ENCODE assay signal across 18 cellular contexts in the genomic region with DNA sequence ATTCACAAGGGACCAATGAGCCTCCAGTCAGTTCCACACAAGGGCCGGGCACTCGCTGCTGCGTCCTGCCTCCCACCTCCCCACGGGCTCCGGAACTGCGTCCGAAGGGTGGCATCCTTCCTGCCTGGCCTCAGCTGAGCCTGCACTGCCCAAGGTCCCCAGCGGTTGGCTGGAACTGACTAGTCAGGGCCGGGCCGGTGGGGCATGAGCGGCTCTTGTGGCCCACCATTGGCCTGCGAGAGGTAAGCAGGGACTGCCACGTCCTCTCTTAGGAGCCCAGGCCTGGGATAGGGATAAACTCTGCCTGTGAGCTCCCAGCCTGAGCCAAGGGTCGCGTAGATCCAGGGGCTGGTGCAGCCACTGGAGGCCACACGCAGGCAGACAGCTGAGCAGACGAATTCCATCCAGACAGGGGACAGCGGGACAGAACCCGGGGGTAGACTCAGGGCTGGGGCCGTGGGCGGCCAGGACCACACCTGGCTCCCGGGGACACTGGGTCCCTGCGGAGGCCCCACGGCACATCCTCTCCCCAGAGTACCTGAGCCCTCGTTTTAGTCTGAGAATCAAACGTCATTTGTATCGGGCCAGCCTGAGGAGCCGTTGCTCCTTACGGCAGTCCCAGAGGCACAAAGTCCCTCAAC.
"Had no signal": no experiment of that assay in that cellular context is flagged by ENCODE, and none has a peak within 500 bp of the region (broad histone marks: within the 10 kb centered on the region; RNA-seq: fewer than 3 reads in every experiment).

No MANE protein-coding gene starts in this region.

- H3K27ac ChIP-seq: foreskin keratinocyte, parathyroid adenoma, prostate gland, right lobe of liver, suprapubic skin, thyroid gland had no signal

- H3K4me1 ChIP-seq: foreskin keratinocyte, parathyroid adenoma had no signal

- H3K36me3 Mint-ChIP-seq: immature natural killer cell; stimulated activated naive B cell treated with anti-CD40 and anti-IgM and Interleukin-4, amounts not matched to agents 10 μg/mL and 1 μg/mL and 100 μg/mL, for 72 hours; type B pancreatic cell had no signal

- H3K9me3 Mint-ChIP-seq: effector memory CD8-positive, alpha-beta T cell; immature natural killer cell; stimulated activated naive B cell treated with anti-CD40 and anti-IgM and Interleukin-4, amounts not matched to agents 10 μg/mL and 1 μg/mL and 100 μg/mL, for 72 hours had no signal

- H3K9me3 ChIP-seq: prostate gland, right lobe of liver, thyroid gland had no signal

- H3K4me3 ChIP-seq: lung, prostate gland, right lobe of liver, suprapubic skin, thyroid gland had no signal

- H3K4me3 Mint-ChIP-seq: effector memory CD8-positive, alpha-beta T cell; immature natural killer cell; stimulated activated naive B cell treated with anti-CD40 and anti-IgM and Interleukin-4, amounts not matched to agents 10 μg/mL and 1 μg/mL and 100 μg/mL, for 72 hours; type B pancreatic cell had no signal

- H3K36me3 ChIP-seq: prostate gland, right lobe of liver, suprapubic skin, thyroid gland had no signal

- ATAC-seq: effector memory CD8-positive, alpha-beta T cell; foreskin keratinocyte; left colon; left ventricle myocardium superior; right lobe of liver; stimulated activated naive B cell treated with anti-CD40 and anti-IgM and Interleukin-4, amounts not matched to agents 10 μg/mL and 1 μg/mL and 100 μg/mL, for 72 hours had no signal

- H3K27ac Mint-ChIP-seq: effector memory CD8-positive, alpha-beta T cell; immature natural killer cell; stimulated activated naive B cell treated with anti-CD40 and anti-IgM and Interleukin-4, amounts not matched to agents 10 μg/mL and 1 μg/mL and 100 μg/mL, for 72 hours; type B pancreatic cell had no signal

- H3K27me3 ChIP-seq: foreskin keratinocyte, right lobe of liver, suprapubic skin, thyroid gland had no signal

- DNase-seq: effector memory CD8-positive, alpha-beta T cell; foreskin keratinocyte; immature natural killer cell; kidney; left colon; left ventricle myocardium superior; mesenchymal stem cell; midbrain; occipital lobe; right lobe of liver; stimulated activated CD4-positive, alpha-beta T cell treated with anti-CD3 and anti-CD28 coated beads, Interleukin-4, amount 100 ng/mL, for 24 hours; stimulated activated naive B cell treated with anti-CD40 and anti-IgM and Interleukin-4, amounts not matched to agents 10 μg/mL and 1 μg/mL and 100 μg/mL, for 72 hours; thyroid gland had no signal
